ENCODE assay signal across 32 cellular contexts in genomic region chr1:190323530-190323929, GRCh38.
"Had no signal": no experiment of that assay in that cellular context is flagged by ENCODE, and none has a peak within 500 bp of the region (broad histone marks: within the 10 kb centered on the region; RNA-seq: fewer than 3 reads in every experiment).

No MANE protein-coding gene starts in this region.

- H3K36me3 ChIP-seq: brain microvascular endothelial cell, WERI-Rb-1 had no signal

- FAIRE-seq: astrocyte, colon had no signal

- H3K4me1 ChIP-seq: body of pancreas, breast epithelium had no signal

- H3K27ac ChIP-seq: body of pancreas, brain microvascular endothelial cell, breast epithelium, WERI-Rb-1 had no signal

- H3K9me3 ChIP-seq: body of pancreas, breast epithelium had no signal

- H3K4me3 ChIP-seq: body of pancreas, breast epithelium had no signal

- DNase-seq: activated CD4-positive, alpha-beta memory T cell treated with anti-CD3 and anti-CD28 coated beads, Interleukin-2, amount 10 ng/mL, durations not matched to agents 7 days and 5 days; activated CD4-positive, alpha-beta T cell treated with anti-CD3 and anti-CD28 coated beads for 1 hour; activated CD4-positive, alpha-beta T cell treated with anti-CD3 and anti-CD28 coated beads for 36 hours; activated CD4-positive, alpha-beta T cell treated with anti-CD3 and anti-CD28 coated beads for 48 hours; activated CD4-positive, alpha-beta T cell treated with anti-CD3 and anti-CD28 coated beads, Interleukin-2, amount 10 ng/mL, durations not matched to agents 7 days and 5 days; activated CD4-positive, alpha-beta T cell treated with anti-CD3 and anti-CD28 coated beads, Interleukin-2, amount 50 U/mL, for 48 hours; activated CD4-positive, CD25-positive, alpha-beta regulatory T cell; activated CD8-positive, alpha-beta memory T cell treated with anti-CD3 and anti-CD28 coated beads for 24 hours; activated CD8-positive, alpha-beta memory T cell treated with anti-CD3 and anti-CD28 coated beads, Interleukin-2, amount 10 ng/mL, durations not matched to agents 7 days and 5 days; activated CD8-positive, alpha-beta memory T cell treated with anti-CD3 and anti-CD28 coated beads, Interleukin-2, amount 50 U/mL, for 48 hours; activated effector memory CD4-positive, alpha-beta T cell treated with Interleukin-2 at 50 U/mL for 16 hours; activated gamma-delta T cell; activated naive CD4-positive, alpha-beta T cell treated with anti-CD3 and anti-CD28 coated beads, Interleukin-2, amount 10 ng/mL, durations not matched to agents 7 days and 5 days; activated naive CD4-positive, alpha-beta T cell treated with Interleukin-2 at 50 U/mL for 16 hours; activated naive CD8-positive, alpha-beta T cell treated with anti-CD3 and anti-CD28 coated beads, Interleukin-2, amount 10 ng/mL, durations not matched to agents 7 days and 5 days; activated naive CD8-positive, alpha-beta T cell treated with anti-CD3 and anti-CD28 coated beads, Interleukin-2, amount 50 U/mL, for 24 hours; activated T-cell treated with anti-CD3 and anti-CD28 coated beads, Interleukin-2, amount 50 U/mL, for 24 hours; activated T-cell treated with anti-CD3 and anti-CD28 coated beads, Interleukin-2, amount 50 U/mL, for 48 hours; amygdala; anterior cingulate cortex; body of pancreas; brain microvascular endothelial cell; central memory CD4-positive, alpha-beta T cell; T-helper 1 cell; T-helper 2 cell; T-helper 9 cell; WERI-Rb-1 had no signal

- ATAC-seq: activated CD4-positive, alpha-beta T cell treated with anti-CD3 and anti-CD28 coated beads for 36 hours; activated CD4-positive, CD25-positive, alpha-beta regulatory T cell treated with anti-CD3 and anti-CD28 coated beads, Interleukin-2, amount 50 U/mL, for 24 hours; activated CD8-positive, alpha-beta memory T cell treated with anti-CD3 and anti-CD28 coated beads, Interleukin-2, amount 10 ng/mL, durations not matched to agents 7 days and 5 days; activated naive CD8-positive, alpha-beta T cell treated with anti-CD3 and anti-CD28 coated beads, Interleukin-2, amount 50 U/mL, for 24 hours; body of pancreas; WTC11 had no signal

- H3K27me3 ChIP-seq: body of pancreas, brain microvascular endothelial cell, breast epithelium had no signal
